In genomic region chr3:179977356-179977755, GRCh38 we compare ENCODE assay signal across 26 cellular contexts. TPM values are rescaled to one million over a fixed set of nuclear protein-coding genes. Genes with fewer than 3 reads are reported as not detected.
"Had no signal": no experiment of that assay in that cellular context is flagged by ENCODE, and none has a peak within 500 bp of the region (broad histone marks: within the 10 kb centered on the region; RNA-seq: fewer than 3 reads in every experiment).

No MANE protein-coding gene starts in this region.

- H3K4me3 Mint-ChIP-seq: activated naive CD4-positive, alpha-beta T cell treated with anti-CD3 and anti-CD28 coated beads, Interleukin-2, amount 10 ng/mL, durations not matched to agents 7 days and 5 days; activated naive CD8-positive, alpha-beta T cell treated with anti-CD3 and anti-CD28 coated beads, Interleukin-2, amount 50 U/mL, for 24 hours; brain; effector memory CD8-positive, alpha-beta T cell; memory B cell; nephron; stimulated activated memory B cell treated with anti-CD40 and anti-IgM and Interleukin-4, amounts not matched to agents 10 μg/mL and 1 μg/mL and 100 μg/mL, for 72 hours; WTC11 had no signal

- H3K4me1 Mint-ChIP-seq: activated naive CD4-positive, alpha-beta T cell treated with anti-CD3 and anti-CD28 coated beads, Interleukin-2, amount 10 ng/mL, durations not matched to agents 7 days and 5 days; activated naive CD8-positive, alpha-beta T cell treated with anti-CD3 and anti-CD28 coated beads, Interleukin-2, amount 50 U/mL, for 24 hours; memory B cell; nephron; stimulated activated memory B cell treated with anti-CD40 and anti-IgM and Interleukin-4, amounts not matched to agents 10 μg/mL and 1 μg/mL and 100 μg/mL, for 72 hours had no signal

- DNase-seq: activated CD4-positive, alpha-beta T cell treated with anti-CD3 and anti-CD28 coated beads for 4 hours; activated CD4-positive, alpha-beta T cell treated with anti-CD3 and anti-CD28 coated beads, Interleukin-2, amount 50 U/mL, for 48 hours; activated naive CD4-positive, alpha-beta T cell treated with anti-CD3 and anti-CD28 coated beads, Interleukin-2, amount 10 ng/mL, durations not matched to agents 7 days and 5 days; activated naive CD8-positive, alpha-beta T cell treated with anti-CD3 and anti-CD28 coated beads, Interleukin-2, amount 50 U/mL, for 24 hours; activated T-cell treated with anti-CD3 and anti-CD28 coated beads, Interleukin-2, amount 50 U/mL, for 48 hours; aorta; dermis blood vessel endothelial cell; effector memory CD8-positive, alpha-beta T cell; gastrocnemius medialis; head of caudate nucleus; left cardiac atrium; nucleus accumbens; sigmoid colon; stimulated activated CD4-positive, alpha-beta T cell treated with anti-CD3 and anti-CD28 coated beads, Interleukin-15, amount 100 ng/mL, for 24 hours; stomach; T-helper 1 cell; upper lobe of left lung had no signal

- H3K36me3 Mint-ChIP-seq: activated naive CD4-positive, alpha-beta T cell treated with anti-CD3 and anti-CD28 coated beads, Interleukin-2, amount 10 ng/mL, durations not matched to agents 7 days and 5 days; brain; memory B cell; stimulated activated memory B cell treated with anti-CD40 and anti-IgM and Interleukin-4, amounts not matched to agents 10 μg/mL and 1 μg/mL and 100 μg/mL, for 72 hours; WTC11 had no signal

- ATAC-seq: activated naive CD8-positive, alpha-beta T cell treated with anti-CD3 and anti-CD28 coated beads, Interleukin-2, amount 50 U/mL, for 24 hours; effector memory CD8-positive, alpha-beta T cell; gastrocnemius medialis; left cardiac atrium; stimulated activated memory B cell treated with anti-CD40 and anti-IgM and Interleukin-4, amounts not matched to agents 10 μg/mL and 1 μg/mL and 100 μg/mL, for 72 hours; WTC11 had no signal

- H3K9me3 Mint-ChIP-seq: activated naive CD4-positive, alpha-beta T cell treated with anti-CD3 and anti-CD28 coated beads, Interleukin-2, amount 10 ng/mL, durations not matched to agents 7 days and 5 days; activated naive CD8-positive, alpha-beta T cell treated with anti-CD3 and anti-CD28 coated beads, Interleukin-2, amount 50 U/mL, for 24 hours; brain; effector memory CD8-positive, alpha-beta T cell; nephron; stimulated activated memory B cell treated with anti-CD40 and anti-IgM and Interleukin-4, amounts not matched to agents 10 μg/mL and 1 μg/mL and 100 μg/mL, for 72 hours; WTC11 had no signal

- H3K27me3 ChIP-seq: gastrocnemius medialis, sigmoid colon, upper lobe of left lung had no signal

- H3K27me3 Mint-ChIP-seq: activated naive CD4-positive, alpha-beta T cell treated with anti-CD3 and anti-CD28 coated beads, Interleukin-2, amount 10 ng/mL, durations not matched to agents 7 days and 5 days had no signal

- H3K27ac ChIP-seq: esophagus muscularis mucosa, gastrocnemius medialis, sigmoid colon, stomach, thoracic aorta, upper lobe of left lung had no signal

- H3K27ac Mint-ChIP-seq: activated naive CD4-positive, alpha-beta T cell treated with anti-CD3 and anti-CD28 coated beads, Interleukin-2, amount 10 ng/mL, durations not matched to agents 7 days and 5 days; activated naive CD8-positive, alpha-beta T cell treated with anti-CD3 and anti-CD28 coated beads, Interleukin-2, amount 50 U/mL, for 24 hours; brain; effector memory CD8-positive, alpha-beta T cell; memory B cell; nephron; stimulated activated memory B cell treated with anti-CD40 and anti-IgM and Interleukin-4, amounts not matched to agents 10 μg/mL and 1 μg/mL and 100 μg/mL, for 72 hours; WTC11 had no signal

RNA-seq across cellular contexts. Expression of gene PEX5L, which starts 59.4 kb away (rescaled TPM):
- total RNA-seq: dermis blood vessel endothelial cell, liver, smooth muscle cell, thoracic aorta, upper lobe of left lung had no signal
